Comparison of ENCODE assay signal across 12 cellular contexts in genomic region chr9:93952119-93952783, GRCh38. TPM values are rescaled to one million over a fixed set of nuclear protein-coding genes. Genes with fewer than 3 reads are reported as not detected.
DNase-seq lines count a peak whose midpoint lies in the region; ATAC-seq and TF ChIP-seq lines count a peak whose summit lies in the region.
"Had no signal": no experiment of that assay in that cellular context is flagged by ENCODE, and none has a peak within 500 bp of the region (broad histone marks: within the 10 kb centered on the region; RNA-seq: fewer than 3 reads in every experiment).

No MANE protein-coding gene starts in this region.

- peaks cover 58 to 76% of the 10 kb centered on the region in 2 donors for H3K27me3 Mint-ChIP-seq in T-cell

- WGBS in hepatocyte (ENCODE audit: low lambda C conversion rate, missing lambda C conversion rate): 5% methylated on average over 39 of the region's 39 CpGs

- H3K36me3 ChIP-seq in hepatocyte (replicated peaks; ENCODE audit: insufficient read depth, low read depth): no peaks in the 10 kb centered on the region
- no peaks in the 10 kb centered on the region for H3K36me3 ChIP-seq in gastrocnemius medialis

- H3K27ac ChIP-seq in hepatocyte (no peak overlapping the region), gastrocnemius medialis (no peak overlapping the region)

- H3K4me3 ChIP-seq in hepatocyte (no peak overlapping the region), gastrocnemius medialis (peak overlapping the region; percentile 49 to 81 (median 54))

- no peaks in the 10 kb centered on the region for H3K9me2 ChIP-seq in hepatocyte (replicated peaks; ENCODE audit: insufficient read depth)

- no peak for TF ChIP-seq POLR2A in gastrocnemius medialis (IDR thresholded peaks at IDR 0.05)

- H4K20me1 ChIP-seq in hepatocyte (ENCODE audit: insufficient read depth, poor library complexity, severe bottlenecking): no peaks in the 10 kb centered on the region

- H3K9me3 ChIP-seq in hepatocyte (ENCODE audit: low read depth): no peaks in the 10 kb centered on the region
- no peaks in the 10 kb centered on the region for H3K9me3 ChIP-seq in gastrocnemius medialis

- ATAC-seq in T-cell (replicated peaks in 1 of 4) (no peak), gastrocnemius medialis (no peak), GM21367 (IDR thresholded peaks at IDR 0.05; ENCODE audit: unreplicated experiment) (no peak)

- H3K27ac Mint-ChIP-seq in T-cell: peak overlapping the region in 1 of 2 donors; percentile 11
- H3K27ac Mint-ChIP-seq: activated CD4-positive, alpha-beta memory T cell treated with anti-CD3 and anti-CD28 coated beads, Interleukin-2, amount 10 ng/mL, durations not matched to agents 7 days and 5 days had no signal

- TF ChIP-seq CTCF in GM13976 (IDR thresholded peaks at IDR 0.05; ENCODE audit: borderline replicate concordance, control extremely low read depth, extremely low read depth, insufficient read depth, missing control alignments) (no peak), hepatocyte (IDR thresholded peaks at IDR 0.05; ENCODE audit: poor library complexity) (no peak), gastrocnemius medialis (IDR thresholded peaks at IDR 0.05 in 4 of 5, conservative IDR thresholded peaks at IDR 0.05 in 1 of 5) (no peak)

- H3K4me2 ChIP-seq in hepatocyte: peak overlapping the region; percentile 98

- no peak overlapping the region for H2AFZ ChIP-seq in hepatocyte

- POLR2A ChIA-PET in T-cell (lab: Charles Lee): no interaction called here

- no peaks in the 10 kb centered on the region for H3K9me3 Mint-ChIP-seq in T-cell

- H3K4me1 ChIP-seq in hepatocyte (ENCODE audit: insufficient read depth): peaks cover 28% of the 10 kb centered on the region
- peaks cover 23 to 26% of the 10 kb centered on the region in 2 donors for H3K4me1 ChIP-seq in gastrocnemius medialis

- in situ Hi-C loops in GM13976 (cut with MboI; ENCODE audit: low sequenced_read_pairs, unreplicated experiment) (loop anchor here (25.0 kb wide), 1 partner anchor 265 kb away; no protein-coding TSS in a partner anchor), gastrocnemius medialis (cut with MboI; ENCODE audit: low sequenced_read_pairs in 4 of 4) (loop anchor here in 2 of 4 donors (25.0 kb wide), 1 partner anchor 790 kb away; no protein-coding TSS in a partner anchor)

- DNase-seq in GM13976 (ENCODE audit: low spot score) (peak; percentile 43), T-cell (no peak), hepatocyte (ENCODE audit: low spot score) (no peak), gastrocnemius medialis (no peak), activated gamma-delta T cell treated with Interleukin-2 at 50 U/mL for 16 hours (no peak), cortex of kidney (lab: John Stamatoyannopoulos, UW) (no peak)
- DNase-seq: activated CD4-positive, alpha-beta memory T cell treated with anti-CD3 and anti-CD28 coated beads, Interleukin-2, amount 10 ng/mL, durations not matched to agents 7 days and 5 days; DMS 273 treated with DMSO at 0.1 percent for 48 hours; NCI-H2081 had no signal

- H3K4me1 Mint-ChIP-seq in T-cell: peaks cover 39 to 47% (median 44%) of the 10 kb centered on the region in 3 donors

- peak overlapping the region; percentile 43 to 80 (median 50) for H3K4me3 Mint-ChIP-seq in T-cell
- H3K4me3 Mint-ChIP-seq: activated CD4-positive, alpha-beta memory T cell treated with anti-CD3 and anti-CD28 coated beads, Interleukin-2, amount 10 ng/mL, durations not matched to agents 7 days and 5 days had no signal

- H3K27me3 ChIP-seq in hepatocyte (peaks cover 94% of the 10 kb centered on the region), gastrocnemius medialis (peaks cover 88 to 95% (median 94%) of the 10 kb centered on the region in 3 donors)

- H3K79me2 ChIP-seq in hepatocyte: no peaks in the 10 kb centered on the region

- no peaks in the 10 kb centered on the region for H3K36me3 Mint-ChIP-seq in T-cell

- intact Hi-C loops in gastrocnemius medialis (cut with DNase I; ENCODE audit: low total_unique reads): no loop called here

- CTCF ChIA-PET in T-cell (lab: Charles Lee): interaction anchor here in 1 of 2 donors (1.1 kb wide), 1 partner anchor 10 kb away, joined by 3 read pairs; no protein-coding TSS in a partner anchor

RNA-seq across cellular contexts. Expression of gene BARX1, which starts 2.9 kb away (rescaled TPM):
- total RNA-seq in T-cell: not detected
- 0.20 and 0.50 TPM in 2 replicates for total RNA-seq in hepatocyte
- 0.47 TPM in 1 of 2 replicates, not detected in the other for polyA plus RNA-seq in hepatocyte
- not detected for total RNA-seq in gastrocnemius medialis
- total RNA-seq: endothelial cell of umbilical vein, LHCN-M2 had no signal
- polyA plus RNA-seq: endothelial cell of umbilical vein had no signal
